Comparison of ENCODE assay signal across 27 cellular contexts in the genomic region with DNA sequence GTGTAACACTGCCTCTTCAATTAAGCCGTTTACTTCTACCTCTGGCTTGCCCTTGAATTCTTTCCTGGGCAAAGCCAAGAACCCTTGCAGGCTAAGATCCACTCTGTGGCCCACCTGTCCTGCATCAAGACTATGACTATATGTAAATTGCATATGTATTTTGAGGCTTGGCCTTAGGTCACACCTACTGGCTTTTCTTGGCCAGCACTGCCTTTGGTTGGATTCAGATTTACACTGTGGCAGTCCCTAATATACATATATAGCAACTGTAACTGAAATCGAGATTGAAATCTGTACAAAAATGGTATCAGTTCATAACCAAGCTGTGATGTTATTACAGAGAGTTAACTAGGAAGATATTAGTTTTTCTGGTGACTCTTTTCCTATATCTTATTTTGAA.
"Had no signal": no experiment of that assay in that cellular context is flagged by ENCODE, and none has a peak within 500 bp of the region (broad histone marks: within the 10 kb centered on the region; RNA-seq: fewer than 3 reads in every experiment).

No MANE protein-coding gene starts in this region.

- H3K9me3 ChIP-seq: colonic mucosa, esophagus muscularis mucosa, esophagus squamous epithelium, gastrocnemius medialis, gastroesophageal sphincter, heart left ventricle, heart right ventricle had no signal

- H3K27ac ChIP-seq: colonic mucosa, coronary artery, dorsolateral prefrontal cortex, epithelial cell of prostate, esophagus muscularis mucosa, esophagus squamous epithelium, foreskin keratinocyte, gastrocnemius medialis, gastroesophageal sphincter, heart left ventricle, heart right ventricle, hepatocyte had no signal

- ATAC-seq: effector memory CD8-positive, alpha-beta T cell; esophagus mucosa; foreskin keratinocyte; gastrocnemius medialis; gastroesophageal sphincter; heart left ventricle; heart right ventricle had no signal

- H2AFZ ChIP-seq: hepatocyte had no signal

- H3K4me3 ChIP-seq: colonic mucosa, coronary artery, dorsolateral prefrontal cortex, esophagus muscularis mucosa, esophagus squamous epithelium, gastrocnemius medialis, gastroesophageal sphincter, heart left ventricle, heart right ventricle, hepatocyte had no signal

- H3K79me2 ChIP-seq: hepatocyte had no signal

- H3K4me1 ChIP-seq: colonic mucosa, esophagus muscularis mucosa, esophagus squamous epithelium, foreskin keratinocyte, gastrocnemius medialis, gastroesophageal sphincter, heart left ventricle, heart right ventricle had no signal

- H3K36me3 ChIP-seq: colonic mucosa, esophagus muscularis mucosa, esophagus squamous epithelium, gastrocnemius medialis, gastroesophageal sphincter, heart left ventricle, heart right ventricle had no signal

- H3K4me2 ChIP-seq: hepatocyte had no signal

- DNase-seq: colonic mucosa; cortex of kidney; dermis blood vessel endothelial cell; dorsolateral prefrontal cortex; effector CD4-positive, alpha-beta T cell; effector CD8-positive, alpha-beta T cell; effector memory CD4-positive, alpha-beta T cell; effector memory CD8-positive, alpha-beta T cell; endodermal cell; erythroblast; esophagus squamous epithelium; foreskin fibroblast; foreskin keratinocyte; foreskin melanocyte; gastrocnemius medialis; glutamatergic neuron; head of caudate nucleus; heart left ventricle; heart right ventricle had no signal

- H3K27me3 ChIP-seq: colonic mucosa, esophagus muscularis mucosa, esophagus squamous epithelium, foreskin keratinocyte, gastrocnemius medialis, gastroesophageal sphincter, heart right ventricle, hepatocyte had no signal

- FAIRE-seq: endometrium, endothelial cell of umbilical vein had no signal
